Comparison of ENCODE assay signal across 8 cellular contexts in genomic region chr17:40101367-40102210, GRCh38. TPM values are rescaled to one million over a fixed set of nuclear protein-coding genes. Genes with fewer than 3 reads are reported as not detected.
DNase-seq lines count a peak whose midpoint lies in the region; ATAC-seq and TF ChIP-seq lines count a peak whose summit lies in the region.

No MANE protein-coding gene starts in this region.

- peak overlapping the region; percentile 42 to 100 (median 86) for H3K4me3 ChIP-seq in subcutaneous abdominal adipose tissue (ENCODE audit: low read depth in 1 of 5, low read length in 5 of 5)

- H3K9me3 ChIP-seq in subcutaneous abdominal adipose tissue (ENCODE audit: control insufficient read depth in 5 of 5, low read length in 5 of 5), result no peaks in the 10 kb centered on the region

- no peak for TF ChIP-seq CTCF in GM10266 (IDR thresholded peaks at IDR 0.05; ENCODE audit: control insufficient read depth, insufficient read depth, low read depth, missing control alignments)

- no peaks in the 10 kb centered on the region for H3K9me3 Mint-ChIP-seq in activated CD4-positive, alpha-beta T cell treated with anti-CD3 and anti-CD28 coated beads for 36 hours (ENCODE audit: low read depth)
- no peaks in the 10 kb centered on the region for H3K9me3 Mint-ChIP-seq in activated naive CD8-positive, alpha-beta T cell treated with anti-CD3 and anti-CD28 coated beads for 36 hours

- CTCF ChIA-PET in activated CD4-positive, alpha-beta T cell treated with anti-CD3 and anti-CD28 coated beads for 36 hours (lab: Charles Lee), result interaction anchor here (1.0 to 11.1 kb wide), 4 partner anchors 11 to 76 kb away, joined by 5 to 156 read pairs (median 8); no protein-coding TSS in a partner anchor

- H3K27me3 Mint-ChIP-seq in activated CD4-positive, alpha-beta T cell treated with anti-CD3 and anti-CD28 coated beads for 36 hours, result no peaks in the 10 kb centered on the region
- H3K27me3 Mint-ChIP-seq in activated naive CD8-positive, alpha-beta T cell treated with anti-CD3 and anti-CD28 coated beads for 36 hours, result no peaks in the 10 kb centered on the region

- H3K36me3 ChIP-seq in subcutaneous abdominal adipose tissue (ENCODE audit: control insufficient read depth in 5 of 5, insufficient read depth in 5 of 5, low read length in 5 of 5), result peaks cover 0 to 16% (median 14%) of the 10 kb centered on the region in 5 donors

- no peak for DNase-seq in activated CD4-positive, alpha-beta T cell treated with anti-CD3 and anti-CD28 coated beads for 36 hours
- no peak for DNase-seq in activated CD4-positive, alpha-beta T cell treated with anti-CD3 and anti-CD28 coated beads, Interleukin-2, amount 50 U/mL, for 4 hours
- DNase-seq in activated naive CD8-positive, alpha-beta T cell treated with anti-CD3 and anti-CD28 coated beads for 36 hours, result no peak
- DNase-seq in GM10266 (ENCODE audit: extremely low spot score), result no peak

- H3K4me1 Mint-ChIP-seq in activated CD4-positive, alpha-beta T cell treated with anti-CD3 and anti-CD28 coated beads for 36 hours, result peaks cover 87% of the 10 kb centered on the region
- peaks cover 85% of the 10 kb centered on the region for H3K4me1 Mint-ChIP-seq in activated naive CD8-positive, alpha-beta T cell treated with anti-CD3 and anti-CD28 coated beads for 36 hours

- POLR2A ChIA-PET in activated CD4-positive, alpha-beta T cell treated with anti-CD3 and anti-CD28 coated beads for 36 hours (lab: Charles Lee), result interaction anchor here (1.2 to 3.6 kb wide), 3 partner anchors 10 to 39 kb away, joined by 3 to 34 read pairs (median 5); partner anchors contain the start of gene CASC3

- peaks cover 19% of the 10 kb centered on the region for H3K36me3 Mint-ChIP-seq in activated CD4-positive, alpha-beta T cell treated with anti-CD3 and anti-CD28 coated beads for 36 hours (ENCODE audit: low read depth)
- peaks cover 23% of the 10 kb centered on the region for H3K36me3 Mint-ChIP-seq in activated naive CD8-positive, alpha-beta T cell treated with anti-CD3 and anti-CD28 coated beads for 36 hours

- H3K27me3 ChIP-seq in layer of hippocampus (ENCODE audit: control insufficient read depth, insufficient read depth, low read length), result no peaks in the 10 kb centered on the region
- peaks cover 0 to 8% (median 0%) of the 10 kb centered on the region in 5 donors for H3K27me3 ChIP-seq in subcutaneous abdominal adipose tissue (ENCODE audit: control insufficient read depth in 5 of 5, insufficient read depth in 4 of 5, low read length in 5 of 5)

- H3K4me1 ChIP-seq in subcutaneous abdominal adipose tissue (ENCODE audit: control insufficient read depth in 5 of 5, insufficient read depth in 5 of 5, low read length in 5 of 5), result peaks cover 43 to 92% (median 76%) of the 10 kb centered on the region in 5 donors

- intact Hi-C loops in activated CD4-positive, alpha-beta T cell treated with anti-CD3 and anti-CD28 coated beads for 36 hours (cut with DNase I, micrococcal nuclease), result loop anchor here in 1 of 2 experiments (2.0 to 10.0 kb wide), 2 partner anchors 697 to 1587 kb away; partner anchors contain the start of genes EIF1 and FBXL20

- ATAC-seq in activated CD4-positive, alpha-beta T cell treated with anti-CD3 and anti-CD28 coated beads for 36 hours, result no peak
- no peak for ATAC-seq in GM19397 (IDR thresholded peaks at IDR 0.05; ENCODE audit: unreplicated experiment)
- ATAC-seq in HG03354 (IDR thresholded peaks at IDR 0.05; ENCODE audit: poor library complexity, severe bottlenecking, unreplicated experiment), result no peak

- H3K4me3 Mint-ChIP-seq in activated CD4-positive, alpha-beta T cell treated with anti-CD3 and anti-CD28 coated beads for 36 hours, result peak overlapping the region; percentile 88
- H3K4me3 Mint-ChIP-seq in activated naive CD8-positive, alpha-beta T cell treated with anti-CD3 and anti-CD28 coated beads for 36 hours, result peak overlapping the region; percentile 94

- H3K9ac ChIP-seq in subcutaneous abdominal adipose tissue (ENCODE audit: low read length in 5 of 5), result peak overlapping the region in 3 of 5 donors; percentile 47 to 97 (median 70)

- H3K27ac Mint-ChIP-seq in activated CD4-positive, alpha-beta T cell treated with anti-CD3 and anti-CD28 coated beads for 36 hours, result peak overlapping the region; percentile 90
- peak overlapping the region; percentile 90 for H3K27ac Mint-ChIP-seq in activated naive CD8-positive, alpha-beta T cell treated with anti-CD3 and anti-CD28 coated beads for 36 hours

- H3K27ac ChIP-seq in layer of hippocampus (ENCODE audit: low read depth, low read length) (peak overlapping the region; percentile 86), subcutaneous abdominal adipose tissue (ENCODE audit: low read depth, low read length) (peak overlapping the region; percentile 95)

RNA-seq across cellular contexts. Expression of gene NR1D1, which starts 1.2 kb away (rescaled TPM):
- 1 to 10 TPM; 5.2 to 5.4 TPM for total RNA-seq in activated CD4-positive, alpha-beta T cell treated with anti-CD3 and anti-CD28 coated beads for 36 hours
- total RNA-seq in activated naive CD8-positive, alpha-beta T cell treated with anti-CD3 and anti-CD28 coated beads for 36 hours, result 1 to 10 TPM; 4.8 to 5.8 TPM

RNA-seq across cellular contexts. Expression of gene MSL1, which starts 20.2 kb away (rescaled TPM):
- 10 to 100 TPM; 81.7 to 89.6 TPM for total RNA-seq in activated CD4-positive, alpha-beta T cell treated with anti-CD3 and anti-CD28 coated beads for 36 hours
- 10 to 100 TPM; 62.7 to 66.7 TPM for total RNA-seq in activated naive CD8-positive, alpha-beta T cell treated with anti-CD3 and anti-CD28 coated beads for 36 hours

RNA-seq across cellular contexts. Expression of gene CASC3, which starts 38.7 kb away (rescaled TPM):
- total RNA-seq in activated CD4-positive, alpha-beta T cell treated with anti-CD3 and anti-CD28 coated beads for 36 hours, result 100 to 1,000 TPM in 1 of 2 experiments, 10 to 100 TPM in 1; 88.3 to 104 TPM
- 10 to 100 TPM; 74.5 to 77.0 TPM for total RNA-seq in activated naive CD8-positive, alpha-beta T cell treated with anti-CD3 and anti-CD28 coated beads for 36 hours

RNA-seq across cellular contexts. Expression of gene THRA, which starts 38.8 kb away (rescaled TPM):
- total RNA-seq in activated CD4-positive, alpha-beta T cell treated with anti-CD3 and anti-CD28 coated beads for 36 hours, result 10 to 100 TPM; 12.9 to 13.1 TPM
- total RNA-seq in activated naive CD8-positive, alpha-beta T cell treated with anti-CD3 and anti-CD28 coated beads for 36 hours, result 10 to 100 TPM; 11.4 to 12.1 TPM

RNA-seq across cellular contexts. Expression of gene MED24, which starts 47.4 kb away (rescaled TPM):
- total RNA-seq in activated CD4-positive, alpha-beta T cell treated with anti-CD3 and anti-CD28 coated beads for 36 hours, result 100 to 1,000 TPM in 1 of 2 experiments, 10 to 100 TPM in 1; 97.4 to 110 TPM
- 100 to 1,000 TPM; 103 to 107 TPM for total RNA-seq in activated naive CD8-positive, alpha-beta T cell treated with anti-CD3 and anti-CD28 coated beads for 36 hours
